ENCODE assay signal across 26 cellular contexts in the genomic region with DNA sequence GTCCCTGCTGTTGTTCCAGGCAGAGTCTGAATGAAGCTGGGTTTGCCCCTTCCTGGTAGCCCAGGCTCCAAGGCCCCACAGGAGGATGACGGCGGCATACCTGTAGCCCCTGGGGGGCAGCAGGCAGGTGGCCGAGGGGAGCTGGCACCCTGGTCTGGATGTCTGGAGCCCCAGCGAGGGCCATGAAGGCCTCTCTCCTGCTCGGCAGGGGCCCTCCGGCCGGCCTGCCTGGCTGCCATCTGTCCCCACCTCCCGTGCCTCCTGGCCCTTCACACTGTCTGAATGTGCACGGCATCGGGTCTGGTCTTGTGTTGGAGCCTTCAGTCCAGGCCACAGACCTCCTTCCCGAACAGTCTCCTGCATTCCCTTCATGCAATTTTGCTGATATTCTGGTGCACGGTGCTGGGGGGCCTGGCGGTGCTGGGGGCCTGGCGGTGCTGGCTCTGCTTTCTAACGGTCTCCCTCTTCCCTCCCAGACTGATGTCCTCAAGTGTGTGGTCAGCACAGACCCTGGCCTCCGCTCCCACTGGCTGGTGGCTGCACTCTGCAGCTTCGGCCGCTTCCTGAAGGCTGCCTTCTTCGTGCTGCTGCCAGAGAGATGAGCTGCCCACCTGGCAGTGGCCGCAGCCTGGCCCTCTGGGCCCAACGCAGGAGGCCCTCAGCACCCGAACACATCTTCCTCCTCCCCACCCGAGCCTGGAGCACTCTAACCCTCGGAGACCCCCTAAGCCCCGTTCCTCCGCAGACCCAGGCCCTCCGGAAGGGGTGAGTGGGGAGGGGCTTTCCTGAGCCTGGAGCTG. TPM values are rescaled to one million over a fixed set of nuclear protein-coding genes. Genes with fewer than 3 reads are reported as not detected.
DNase-seq lines count a peak whose midpoint lies in the region; ATAC-seq and TF ChIP-seq lines count a peak whose summit lies in the region.
"Had no signal": no experiment of that assay in that cellular context is flagged by ENCODE, and none has a peak within 500 bp of the region (broad histone marks: within the 10 kb centered on the region; RNA-seq: fewer than 3 reads in every experiment).

No MANE protein-coding gene starts in this region.

- in situ Hi-C loops in G401 (cut with HindIII; ENCODE audit: low sequenced_read_pairs) = no loop called here

- H3K4me2 ChIP-seq in SK-N-SH (no peak overlapping the region), osteoblast (ENCODE audit: insufficient read depth, low read length) (no peak overlapping the region)

- no peaks in the 10 kb centered on the region for H3K9me2 ChIP-seq in SK-N-SH

- H3K9me3 Mint-ChIP-seq in immature natural killer cell (no peaks in the 10 kb centered on the region), CD14-positive monocyte (peaks cover 0 to 3% (median 2%) of the 10 kb centered on the region in 7 donors)
- H3K9me3 Mint-ChIP-seq: activated CD4-positive, alpha-beta memory T cell treated with anti-CD3 and anti-CD28 coated beads for 36 hours; mesothelial cell of epicardium; natural killer cell treated with Interleukin-12 subunit alpha and Interleukin-12 subunit beta and Interleukin-15 and Interleukin-18, amount 100 ng/mL, for 72 hours had no signal

- WGBS in SK-N-SH (ENCODE audit: low lambda C conversion rate) = 91% methylated on average over 14 of the region's 27 CpGs

- H4K20me1 ChIP-seq in SK-N-SH (ENCODE audit: insufficient read depth) (no peaks in the 10 kb centered on the region), osteoblast (ENCODE audit: insufficient read depth, low read length) (peaks cover 41% of the 10 kb centered on the region)

- peak; percentile 84 for DNase-seq in G401 (ENCODE audit: low spot score)
- DNase-seq in SK-N-SH = peak; percentile 38
- DNase-seq in immature natural killer cell = no peak
- peak; percentile 79 for DNase-seq in osteoblast (ENCODE audit: insufficient read length, low spot score, missing footprints)
- no peak for DNase-seq in activated T-cell treated with anti-CD3 and anti-CD28 coated beads, Interleukin-2, amount 50 U/mL, for 48 hours
- DNase-seq in CD14-positive monocyte (ENCODE audit: low spot score) = no peak
- no peak for DNase-seq in vagina (ENCODE audit: extremely low spot score in 2 of 2)
- DNase-seq: activated CD4-positive, alpha-beta memory T cell treated with anti-CD3 and anti-CD28 coated beads for 36 hours; activated CD4-positive, CD25-positive, alpha-beta regulatory T cell; activated naive CD4-positive, alpha-beta T cell treated with Interleukin-2 at 50 U/mL for 16 hours; amygdala; EL; KBM-7; MG63; NCI-H2081; NCI-H226; stimulated activated CD4-positive, alpha-beta T cell treated with anti-CD3 and anti-CD28 coated beads, Interleukin-12 subunit alpha, Interleukin-12 subunit beta, amount 100 ng/mL, for 4 hours; stimulated activated CD4-positive, alpha-beta T cell treated with anti-CD3 and anti-CD28 coated beads, Interleukin-4, amount 100 ng/mL, for 24 hours; stimulated activated naive B cell treated with anti-CD40 and anti-IgM and Interleukin-4, amounts not matched to agents 10 μg/mL and 1 μg/mL and 100 μg/mL, for 72 hours had no signal

- TF ChIP-seq RAD21 in SK-N-SH (IDR thresholded peaks at IDR 0.05; ENCODE audit: low read length) = no peak

- intact Hi-C loops in CD14-positive monocyte (cut with micrococcal nuclease) (no loop called here), vagina (cut with DNase I) (no loop called here)

- no peak for TF ChIP-seq CTCF in SK-N-SH (IDR thresholded peaks at IDR 0.05)
- TF ChIP-seq CTCF in osteoblast (IDR thresholded peaks at IDR 0.05; ENCODE audit: extremely low read depth, low read depth, low read length) = no peak
- TF ChIP-seq CTCF in CD14-positive monocyte (IDR thresholded peaks at IDR 0.05) = no peak
- TF ChIP-seq CTCF in vagina (IDR thresholded peaks at IDR 0.05) = no peak

- H3K9me3 ChIP-seq in SK-N-SH (no peaks in the 10 kb centered on the region), osteoblast (ENCODE audit: low read depth, low read length) (no peaks in the 10 kb centered on the region), vagina (no peaks in the 10 kb centered on the region)
- H3K9me3 ChIP-seq: MG63, pancreas, right atrium auricular region, suprapubic skin had no signal

- H3K36me3 ChIP-seq in SK-N-SH (replicated peaks in 1 of 2; ENCODE audit: control insufficient read depth in 1 of 2, insufficient read depth in 2 of 2, low read length in 1 of 2) = no peaks in the 10 kb centered on the region
- peaks cover 19% of the 10 kb centered on the region for H3K36me3 ChIP-seq in osteoblast (ENCODE audit: insufficient read depth, low read length)
- peaks cover 0 to 11% of the 10 kb centered on the region in 2 donors for H3K36me3 ChIP-seq in vagina
- H3K36me3 ChIP-seq: MG63 had no signal

- no peak overlapping the region for H2AFZ ChIP-seq in SK-N-SH (ENCODE audit: low read depth)
- no peak overlapping the region for H2AFZ ChIP-seq in osteoblast (ENCODE audit: low read length)

- H3K27me3 Mint-ChIP-seq in immature natural killer cell (ENCODE audit: low read depth in 3 of 3) (no peaks in the 10 kb centered on the region), CD14-positive monocyte (ENCODE audit: low read depth in 3 of 3) (peaks cover 0 to 6% (median 1%) of the 10 kb centered on the region in 3 donors)
- H3K27me3 Mint-ChIP-seq: activated CD4-positive, alpha-beta memory T cell treated with anti-CD3 and anti-CD28 coated beads for 36 hours; natural killer cell treated with Interleukin-12 subunit alpha and Interleukin-12 subunit beta and Interleukin-15 and Interleukin-18, amount 100 ng/mL, for 72 hours had no signal

- POLR2A ChIA-PET in SK-N-SH (lab: Yijun Ruan, JAX) = no interaction called here

- H3K27me3 ChIP-seq in SK-N-SH (ENCODE audit: insufficient read depth) (no peaks in the 10 kb centered on the region), osteoblast (ENCODE audit: insufficient read depth, low read length) (no peaks in the 10 kb centered on the region), vagina (no peaks in the 10 kb centered on the region)
- H3K27me3 ChIP-seq: MG63, pancreas, right atrium auricular region, suprapubic skin had no signal

- H3K36me3 Mint-ChIP-seq in immature natural killer cell = no peaks in the 10 kb centered on the region
- H3K36me3 Mint-ChIP-seq in CD14-positive monocyte = peaks cover 0 to 2% of the 10 kb centered on the region in 2 donors
- H3K36me3 Mint-ChIP-seq: activated CD4-positive, alpha-beta memory T cell treated with anti-CD3 and anti-CD28 coated beads for 36 hours; natural killer cell treated with Interleukin-12 subunit alpha and Interleukin-12 subunit beta and Interleukin-15 and Interleukin-18, amount 100 ng/mL, for 72 hours had no signal

- no peak overlapping the region for H3K9ac ChIP-seq in SK-N-SH

- H3K79me2 ChIP-seq in SK-N-SH (ENCODE audit: insufficient read depth) = no peaks in the 10 kb centered on the region
- peaks cover 11% of the 10 kb centered on the region for H3K79me2 ChIP-seq in osteoblast (ENCODE audit: insufficient read depth, low read length)

- H3K4me3 Mint-ChIP-seq in immature natural killer cell (peak overlapping the region in 4 of 5 donors; percentile 51 to 66 (median 58)), CD14-positive monocyte (no peak overlapping the region)
- H3K4me3 Mint-ChIP-seq: activated CD4-positive, alpha-beta memory T cell treated with anti-CD3 and anti-CD28 coated beads for 36 hours; mesothelial cell of epicardium; stimulated activated naive B cell treated with anti-CD40 and anti-IgM and Interleukin-4, amounts not matched to agents 10 μg/mL and 1 μg/mL and 100 μg/mL, for 72 hours had no signal

- H3K4me1 Mint-ChIP-seq in immature natural killer cell = peaks cover 11 to 18% of the 10 kb centered on the region in 2 donors
- no peaks in the 10 kb centered on the region for H3K4me1 Mint-ChIP-seq in CD14-positive monocyte

- no peak for TF ChIP-seq POLR2A in vagina (IDR thresholded peaks at IDR 0.05)

- CTCF ChIA-PET in SK-N-SH (lab: Yijun Ruan, JAX) = no interaction called here

- H3F3A ChIP-seq in SK-N-SH (replicated peaks; ENCODE audit: insufficient read depth) = no peaks in the 10 kb centered on the region

- H3K4me3 ChIP-seq in SK-N-SH (ENCODE audit: low read depth in 2 of 2, low read length in 1 of 2) (no peak overlapping the region), osteoblast (ENCODE audit: insufficient read depth, low read length) (no peak overlapping the region), vagina (no peak overlapping the region)
- H3K4me3 ChIP-seq: MG63, pancreas, right atrium auricular region, suprapubic skin had no signal

- H3K27ac Mint-ChIP-seq in immature natural killer cell (peak overlapping the region; percentile 61 to 87 (median 78)), CD14-positive monocyte (no peak overlapping the region)
- H3K27ac Mint-ChIP-seq: activated CD4-positive, alpha-beta memory T cell treated with anti-CD3 and anti-CD28 coated beads for 36 hours; mesothelial cell of epicardium; natural killer cell treated with Interleukin-12 subunit alpha and Interleukin-12 subunit beta and Interleukin-15 and Interleukin-18, amount 100 ng/mL, for 72 hours; stimulated activated naive B cell treated with anti-CD40 and anti-IgM and Interleukin-4, amounts not matched to agents 10 μg/mL and 1 μg/mL and 100 μg/mL, for 72 hours had no signal

- no peak for ATAC-seq in HG03108 (IDR thresholded peaks at IDR 0.05; ENCODE audit: unreplicated experiment)
- ATAC-seq: stimulated activated naive B cell treated with anti-CD40 and anti-IgM and Interleukin-4, amounts not matched to agents 10 μg/mL and 1 μg/mL and 100 μg/mL, for 72 hours had no signal

- H3K27ac ChIP-seq in SK-N-SH (ENCODE audit: low read depth in 2 of 2, low read length in 1 of 2) (no peak overlapping the region), osteoblast (ENCODE audit: low read depth, low read length) (no peak overlapping the region), vagina (no peak overlapping the region)
- H3K27ac ChIP-seq: C4-2B, pancreas, right atrium auricular region, suprapubic skin had no signal

- H3K4me1 ChIP-seq in SK-N-SH (ENCODE audit: control insufficient read depth in 1 of 2, insufficient read depth in 2 of 2, low read depth in 1 of 2, low read length in 1 of 2) (no peaks in the 10 kb centered on the region), osteoblast (ENCODE audit: insufficient read depth, low read length) (no peaks in the 10 kb centered on the region), vagina (no peaks in the 10 kb centered on the region)
- H3K4me1 ChIP-seq: pancreas, right atrium auricular region, suprapubic skin had no signal

- no peak for TF ChIP-seq EP300 in SK-N-SH (IDR thresholded peaks at IDR 0.05; ENCODE audit: borderline replicate concordance in 1 of 2, low read depth in 1 of 2, low read length in 1 of 2)

RNA-seq across cellular contexts. Expression of gene BOK, which starts 13.5 kb away (rescaled TPM):
- 26.9 and 36.3 TPM in 2 replicates for total RNA-seq in G401 (2014; rRNA removed; shearing (Covaris generic))
- polyA plus RNA-seq in SK-N-SH (2012; rRNA removed) = 1.7 and 1.9 TPM in 2 replicates
- polyA plus RNA-seq in SK-N-SH (2012; cell fraction: cytosol; rRNA removed) = 0.62 and 1.3 TPM in 2 replicates
- polyA plus RNA-seq in SK-N-SH (2012; cell fraction: nucleus; rRNA removed) = 2.8 and 3.1 TPM in 2 replicates
- 10 to 100 TPM; 15.2 to 21.4 (median 17.2) TPM for polyA plus RNA-seq in immature natural killer cell
- 33.3 and 41.3 TPM in 2 replicates for total RNA-seq in osteoblast
- under 1 TPM in 1 of 2 donors, not detected in 1; 0.05 TPM for polyA plus RNA-seq in CD14-positive monocyte
- total RNA-seq in vagina = 35.1 TPM

Comparison
In these comparisons a context has a peak if more than half of its experiments do, and no peak if none do; other contexts are left out.
1. DNase-seq: peak in G401 (single experiment), SK-N-SH (single experiment) and osteoblast (single experiment); none in immature natural killer cell (0 of 3), activated T-cell treated with anti-CD3 and anti-CD28 coated beads, Interleukin-2, amount 50 U/mL, for 48 hours (0 of 2), CD14-positive monocyte (single experiment) and vagina (0 of 2).
2. H3K27ac Mint-ChIP-seq: peak in immature natural killer cell (6 of 6); none in CD14-positive monocyte (0 of 7).
3. H3K4me3 Mint-ChIP-seq: peak in immature natural killer cell (4 of 5); none in CD14-positive monocyte (0 of 2).